Comparison of ENCODE assay signal across 14 cellular contexts in genomic region chr2:170122883-170123547, GRCh38. TPM values are rescaled to one million over a fixed set of nuclear protein-coding genes. Genes with fewer than 3 reads are reported as not detected.
DNase-seq lines count a peak whose midpoint lies in the region; ATAC-seq, FAIRE-seq and TF ChIP-seq lines count a peak whose summit lies in the region.
"Had no signal": no experiment of that assay in that cellular context is flagged by ENCODE, and none has a peak within 500 bp of the region (broad histone marks: within the 10 kb centered on the region; RNA-seq: fewer than 3 reads in every experiment).

No MANE protein-coding gene starts in this region.

- TF ChIP-seq EP300 in SK-N-SH (IDR thresholded peaks at IDR 0.05; ENCODE audit: borderline replicate concordance in 1 of 2, low read depth in 1 of 2, low read length in 1 of 2): no peak

- H3K4me3 ChIP-seq in SK-N-SH (ENCODE audit: low read depth in 2 of 2, low read length in 1 of 2) (no peak overlapping the region), small intestine (ENCODE audit: low read depth in 1 of 2, low read length in 2 of 2) (no peak overlapping the region)

- H3K27ac ChIP-seq in SK-N-SH (ENCODE audit: low read depth in 2 of 2, low read length in 1 of 2) (no peak overlapping the region), foreskin keratinocyte (peak overlapping the region; percentile 50), small intestine (ENCODE audit: low read depth in 1 of 2, low read length in 1 of 2) (no peak overlapping the region)
- H3K27ac ChIP-seq: C4-2B, HL-60 had no signal

- CTCF ChIA-PET in SK-N-SH (lab: Yijun Ruan, JAX): no interaction called here
- CTCF ChIA-PET in activated CD4-positive, alpha-beta memory T cell treated with anti-CD3 and anti-CD28 coated beads for 36 hours (lab: Charles Lee): no interaction called here

- no peak overlapping the region for H2AFZ ChIP-seq in SK-N-SH (ENCODE audit: low read depth)

- POLR2A ChIA-PET in SK-N-SH (lab: Yijun Ruan, JAX): no interaction called here
- POLR2A ChIA-PET in activated CD4-positive, alpha-beta memory T cell treated with anti-CD3 and anti-CD28 coated beads for 36 hours (lab: Charles Lee): no interaction called here

- no peaks in the 10 kb centered on the region for H3K4me1 ChIP-seq in SK-N-SH (ENCODE audit: control insufficient read depth in 1 of 2, insufficient read depth in 2 of 2, low read depth in 1 of 2, low read length in 1 of 2)
- peaks cover 18% of the 10 kb centered on the region for H3K4me1 ChIP-seq in foreskin keratinocyte
- no peaks in the 10 kb centered on the region for H3K4me1 ChIP-seq in small intestine (ENCODE audit: control insufficient read depth in 2 of 2, insufficient read depth in 1 of 2, low read depth in 1 of 2, low read length in 1 of 2)

- ATAC-seq in foreskin keratinocyte: peak; percentile 97
- no peak for ATAC-seq in HG03159 (IDR thresholded peaks at IDR 0.05; ENCODE audit: unreplicated experiment)
- ATAC-seq: activated CD8-positive, alpha-beta T cell treated with anti-CD3 and anti-CD28 coated beads for 36 hours had no signal

- H3K36me3 Mint-ChIP-seq in HFFc6 (ENCODE audit: low read depth): no peaks in the 10 kb centered on the region
- H3K36me3 Mint-ChIP-seq in activated CD4-positive, alpha-beta memory T cell treated with anti-CD3 and anti-CD28 coated beads for 36 hours: no peaks in the 10 kb centered on the region

- DNase-seq in AG08396 (ENCODE audit: low spot score): peak; percentile 31
- peak; percentile 17 for DNase-seq in HFFc6
- no peak for DNase-seq in SK-N-SH
- DNase-seq in foreskin keratinocyte: peak; percentile 98
- DNase-seq in activated CD4-positive, alpha-beta memory T cell treated with anti-CD3 and anti-CD28 coated beads for 36 hours: no peak
- no peak for DNase-seq in small intestine
- no peak for DNase-seq in globus pallidus (ENCODE audit: low spot score)
- DNase-seq: activated CD8-positive, alpha-beta T cell treated with anti-CD3 and anti-CD28 coated beads for 36 hours; activated naive CD4-positive, alpha-beta T cell treated with anti-CD3 and anti-CD28 coated beads, Interleukin-2, amount 50 U/mL, for 16 hours; midbrain; NCI-H1105 treated with DMSO at 0.1 percent for 48 hours had no signal

- no peak overlapping the region for H3K27ac Mint-ChIP-seq in HFFc6
- no peak overlapping the region for H3K27ac Mint-ChIP-seq in activated CD4-positive, alpha-beta memory T cell treated with anti-CD3 and anti-CD28 coated beads for 36 hours
- H3K27ac Mint-ChIP-seq: activated CD8-positive, alpha-beta T cell treated with anti-CD3 and anti-CD28 coated beads for 36 hours had no signal

- no peak overlapping the region for H3K4me2 ChIP-seq in SK-N-SH

- H3F3A ChIP-seq in SK-N-SH (replicated peaks; ENCODE audit: insufficient read depth): no peaks in the 10 kb centered on the region

- H3K4me1 Mint-ChIP-seq in HFFc6 (ENCODE audit: low read depth): peaks cover 16% of the 10 kb centered on the region
- H3K4me1 Mint-ChIP-seq in activated CD4-positive, alpha-beta memory T cell treated with anti-CD3 and anti-CD28 coated beads for 36 hours (ENCODE audit: low read depth): no peaks in the 10 kb centered on the region

- peaks cover 19% of the 10 kb centered on the region; the same call in 1 of the 2 replicates for H3K9me3 Mint-ChIP-seq in HFFc6
- no peaks in the 10 kb centered on the region for H3K9me3 Mint-ChIP-seq in activated CD4-positive, alpha-beta memory T cell treated with anti-CD3 and anti-CD28 coated beads for 36 hours

- no peak overlapping the region for H3K9ac ChIP-seq in SK-N-SH

- H3K27me3 ChIP-seq in SK-N-SH (ENCODE audit: insufficient read depth) (no peaks in the 10 kb centered on the region), foreskin keratinocyte (no peaks in the 10 kb centered on the region), small intestine (ENCODE audit: control insufficient read depth in 2 of 2, insufficient read depth in 2 of 2, low read length in 2 of 2) (no peaks in the 10 kb centered on the region)

- H3K27me3 Mint-ChIP-seq in HFFc6 (ENCODE audit: insufficient read depth): no peaks in the 10 kb centered on the region; the same call in 1 of the 2 replicates
- H3K27me3 Mint-ChIP-seq in activated CD4-positive, alpha-beta memory T cell treated with anti-CD3 and anti-CD28 coated beads for 36 hours: peaks cover 13% of the 10 kb centered on the region

- no peaks in the 10 kb centered on the region for H3K9me3 ChIP-seq in SK-N-SH
- no peaks in the 10 kb centered on the region for H3K9me3 ChIP-seq in small intestine (ENCODE audit: control insufficient read depth, low read depth)

- no peak overlapping the region for H3K4me3 Mint-ChIP-seq in HFFc6
- no peak overlapping the region for H3K4me3 Mint-ChIP-seq in activated CD4-positive, alpha-beta memory T cell treated with anti-CD3 and anti-CD28 coated beads for 36 hours
- H3K4me3 Mint-ChIP-seq: activated CD8-positive, alpha-beta T cell treated with anti-CD3 and anti-CD28 coated beads for 36 hours had no signal

- TF ChIP-seq RAD21 in SK-N-SH (IDR thresholded peaks at IDR 0.05; ENCODE audit: low read length): no peak

- H3K9me2 ChIP-seq in SK-N-SH: no peaks in the 10 kb centered on the region

- no peaks in the 10 kb centered on the region for H3K79me2 ChIP-seq in SK-N-SH (ENCODE audit: insufficient read depth)

- no peaks in the 10 kb centered on the region for H3K36me3 ChIP-seq in SK-N-SH (replicated peaks in 1 of 2; ENCODE audit: control insufficient read depth in 1 of 2, insufficient read depth in 2 of 2, low read length in 1 of 2)
- H3K36me3 ChIP-seq in small intestine (ENCODE audit: control insufficient read depth in 2 of 2, insufficient read depth in 2 of 2, low read length in 2 of 2): no peaks in the 10 kb centered on the region

- TF ChIP-seq CTCF in HFFc6 (IDR thresholded peaks at IDR 0.05): no peak
- no peak for TF ChIP-seq CTCF in SK-N-SH (IDR thresholded peaks at IDR 0.05)
- TF ChIP-seq CTCF in foreskin keratinocyte (conservative IDR thresholded peaks at IDR 0.05): no peak

- no peaks in the 10 kb centered on the region for H4K20me1 ChIP-seq in SK-N-SH (ENCODE audit: insufficient read depth)

- FAIRE-seq in small intestine (lab: Jason Lieb, UNC): no peak

- intact Hi-C loops in activated CD4-positive, alpha-beta memory T cell treated with anti-CD3 and anti-CD28 coated beads for 36 hours (cut with micrococcal nuclease): no loop called here

TF ChIP-seq in SK-N-SH, 30 proteins besides CTCF, POLR2A, EP300 and RAD21:
- TF ChIP-seq MXI1 (IDR thresholded peaks at IDR 0.05; ENCODE audit: low read depth, low read length): no peak
- no peak for TF ChIP-seq MEF2A (IDR thresholded peaks at IDR 0.05; ENCODE audit: borderline replicate concordance, low read depth)
- no peak for TF ChIP-seq IRF3 (IDR thresholded peaks at IDR 0.05; ENCODE audit: low read depth, low read length)
- no peak for TF ChIP-seq GABPA (IDR thresholded peaks at IDR 0.05; ENCODE audit: low read depth)
- peak; percentile 43 for TF ChIP-seq JUND (IDR thresholded peaks at IDR 0.05)
- peak; percentile 25; the same call in 1 of the 2 replicates for TF ChIP-seq TCF12 (IDR thresholded peaks at IDR 0.05)
- TF ChIP-seq SMC3 (IDR thresholded peaks at IDR 0.05; ENCODE audit: low read depth, low read length): no peak
- TF ChIP-seq MAX (IDR thresholded peaks at IDR 0.05; ENCODE audit: low read depth): no peak
- TF ChIP-seq PBX3 (IDR thresholded peaks at IDR 0.05): no peak
- TF ChIP-seq FOSL2 (IDR thresholded peaks at IDR 0.05; ENCODE audit: borderline replicate concordance, low read depth): peak; percentile 73
- TF ChIP-seq POLR2AphosphoS5 (IDR thresholded peaks at IDR 0.05; ENCODE audit: low read depth, low read length): no peak

RNA-seq across cellular contexts. Expression of gene MYO3B, which starts 54.9 kb away (rescaled TPM):
- not detected for total RNA-seq in HFFc6 (2021; fragmentation: NEBNext Ultra II Directional; extraction: Animal tissue kit (Norgen Biotek cat#: 25700))
- not detected in 2 replicates for polyA plus RNA-seq in SK-N-SH (2012; rRNA removed)
- under 0.01 TPM in 1 of 2 replicates, not detected in the other for polyA plus RNA-seq in SK-N-SH (2012; cell fraction: cytosol; rRNA removed)
- not detected in 2 replicates for polyA plus RNA-seq in SK-N-SH (2012; cell fraction: nucleus; rRNA removed)
- total RNA-seq in foreskin keratinocyte: 2.6 and 2.8 TPM in 2 replicates
- polyA plus RNA-seq in foreskin keratinocyte: 0.54 and 0.75 TPM in 2 replicates
- under 1 TPM; 0.48 TPM for total RNA-seq in activated CD4-positive, alpha-beta memory T cell treated with anti-CD3 and anti-CD28 coated beads for 36 hours
- under 1 TPM in 1 of 3 donors, not detected in 2; 0.03 TPM for polyA plus RNA-seq in small intestine

Comparison
In these comparisons a context has a peak if more than half of its experiments do, and no peak if none do; other contexts are left out.
1. DNase-seq: peak in AG08396 (single experiment), HFFc6 (single experiment) and foreskin keratinocyte (2 of 2); none in SK-N-SH (single experiment), activated CD4-positive, alpha-beta memory T cell treated with anti-CD3 and anti-CD28 coated beads for 36 hours (single experiment), small intestine (single experiment) and globus pallidus (single experiment).